ENCODE assay signal across 18 cellular contexts in genomic region chr12:104677441-104678089, GRCh38.
DNase-seq lines count a peak whose midpoint lies in the region; ATAC-seq and TF ChIP-seq lines count a peak whose summit lies in the region.
"Had no signal": no experiment of that assay in that cellular context is flagged by ENCODE, and none has a peak within 500 bp of the region (broad histone marks: within the 10 kb centered on the region; RNA-seq: fewer than 3 reads in every experiment).

No MANE protein-coding gene starts in this region.

- no peaks in the 10 kb centered on the region for H3K9me3 Mint-ChIP-seq in naive thymus-derived CD8-positive, alpha-beta T cell

- no peak for TF ChIP-seq CTCF in LNCaP clone FGC (IDR thresholded peaks at IDR 0.05; ENCODE audit: control insufficient read depth, extremely low read depth, insufficient read depth)
- no peak for TF ChIP-seq CTCF in epithelial cell of esophagus (IDR thresholded peaks at IDR 0.05; ENCODE audit: insufficient read depth, low read depth, low read length, missing control alignments)
- TF ChIP-seq CTCF in osteoblast (IDR thresholded peaks at IDR 0.05; ENCODE audit: extremely low read depth, low read depth, low read length) = no peak

- peaks cover 23 to 65% (median 26%) of the 10 kb centered on the region in 4 donors for H3K4me1 Mint-ChIP-seq in naive thymus-derived CD8-positive, alpha-beta T cell

- H3K27me3 Mint-ChIP-seq in naive thymus-derived CD8-positive, alpha-beta T cell = no peaks in the 10 kb centered on the region
- H3K27me3 Mint-ChIP-seq: CD4-positive, alpha-beta memory T cell had no signal

- H3K27ac Mint-ChIP-seq in naive thymus-derived CD8-positive, alpha-beta T cell = peak overlapping the region in 1 of 10 donors; percentile 13

- DNase-seq in NCI-H510A treated with DMSO at 0.1 percent for 48 hours (lab: John Stamatoyannopoulos, UW) (peak; percentile 34), NCI-H510A (lab: John Stamatoyannopoulos, UW) (no peak), LNCaP clone FGC (ENCODE audit: low read depth) (peak; percentile 27), epithelial cell of esophagus (ENCODE audit: low read depth) (peak; percentile 79), osteoblast (ENCODE audit: insufficient read length, low spot score, missing footprints) (peak; percentile 13), Ammon's horn (ENCODE audit: low spot score) (no peak)
- no peak for DNase-seq in naive thymus-derived CD8-positive, alpha-beta T cell
- DNase-seq: activated gamma-delta T cell treated with Interleukin-2 at 50 U/mL for 16 hours; CD4-positive, alpha-beta memory T cell; dorsolateral prefrontal cortex; hippocampal formation; MM.1S; NCI-H187 treated with DMSO at 0.1 percent for 48 hours; NCI-H524 treated with DMSO at 0.1 percent for 48 hours; testis had no signal

- H2AFZ ChIP-seq in osteoblast (ENCODE audit: low read length) = no peak overlapping the region

- H3K4me2 ChIP-seq in osteoblast (ENCODE audit: insufficient read depth, low read length) = no peak overlapping the region

- H3K27me3 ChIP-seq in osteoblast (ENCODE audit: insufficient read depth, low read length) = no peaks in the 10 kb centered on the region
- H3K27me3 ChIP-seq: dorsolateral prefrontal cortex, testis had no signal

- no peaks in the 10 kb centered on the region for H3K36me3 ChIP-seq in osteoblast (ENCODE audit: insufficient read depth, low read length)

- peaks cover 17% of the 10 kb centered on the region for H3K79me2 ChIP-seq in osteoblast (ENCODE audit: insufficient read depth, low read length)

- no peak for ATAC-seq in naive thymus-derived CD8-positive, alpha-beta T cell
- ATAC-seq in HG02610 (IDR thresholded peaks at IDR 0.05; ENCODE audit: unreplicated experiment) = no peak
- ATAC-seq: GM12878 had no signal

- peaks cover 14% of the 10 kb centered on the region for H4K20me1 ChIP-seq in osteoblast (ENCODE audit: insufficient read depth, low read length)

- H3K36me3 Mint-ChIP-seq in naive thymus-derived CD8-positive, alpha-beta T cell = no peaks in the 10 kb centered on the region
- H3K36me3 Mint-ChIP-seq: CD4-positive, alpha-beta memory T cell had no signal

- H3K4me1 ChIP-seq in osteoblast (ENCODE audit: insufficient read depth, low read length) = peaks cover 13% of the 10 kb centered on the region

- H3K4me3 Mint-ChIP-seq in naive thymus-derived CD8-positive, alpha-beta T cell = no peak overlapping the region
- H3K4me3 Mint-ChIP-seq: CD4-positive, alpha-beta memory T cell had no signal

- H3K27ac ChIP-seq in osteoblast (ENCODE audit: low read depth, low read length) = no peak overlapping the region
- H3K27ac ChIP-seq: 22Rv1, testis had no signal

- POLR2A ChIA-PET in naive thymus-derived CD8-positive, alpha-beta T cell (lab: Charles Lee) = no interaction called here

- H3K4me3 ChIP-seq in LNCaP clone FGC (ENCODE audit: low read depth, low read length) = no peak overlapping the region
- no peak overlapping the region for H3K4me3 ChIP-seq in epithelial cell of esophagus (ENCODE audit: low read length)
- H3K4me3 ChIP-seq in osteoblast (ENCODE audit: insufficient read depth, low read length) = no peak overlapping the region
- H3K4me3 ChIP-seq: dorsolateral prefrontal cortex, GM12878, testis had no signal

- no peaks in the 10 kb centered on the region for H3K9me3 ChIP-seq in osteoblast (ENCODE audit: low read depth, low read length)
- H3K9me3 ChIP-seq: testis had no signal

Comparison
In these comparisons a context has a peak if more than half of its experiments do, and no peak if none do; other contexts are left out.
1. DNase-seq: peak in NCI-H510A treated with DMSO at 0.1 percent for 48 hours (single experiment), LNCaP clone FGC (single experiment), epithelial cell of esophagus (single experiment) and osteoblast (single experiment); none in NCI-H510A (single experiment), naive thymus-derived CD8-positive, alpha-beta T cell (0 of 10) and Ammon's horn (single experiment).